ENCODE assay signal across 1 cellular context in genomic region chr11:123381817-123382554, GRCh38.
TF ChIP-seq lines count a peak whose summit lies in the region.

No MANE protein-coding gene starts in this region.

TF ChIP-seq in GM12878, 131 proteins besides CTCF, POLR2A, EP300 and RAD21 (continued from another document and continues in another):
- TF ChIP-seq, protein P1, sequence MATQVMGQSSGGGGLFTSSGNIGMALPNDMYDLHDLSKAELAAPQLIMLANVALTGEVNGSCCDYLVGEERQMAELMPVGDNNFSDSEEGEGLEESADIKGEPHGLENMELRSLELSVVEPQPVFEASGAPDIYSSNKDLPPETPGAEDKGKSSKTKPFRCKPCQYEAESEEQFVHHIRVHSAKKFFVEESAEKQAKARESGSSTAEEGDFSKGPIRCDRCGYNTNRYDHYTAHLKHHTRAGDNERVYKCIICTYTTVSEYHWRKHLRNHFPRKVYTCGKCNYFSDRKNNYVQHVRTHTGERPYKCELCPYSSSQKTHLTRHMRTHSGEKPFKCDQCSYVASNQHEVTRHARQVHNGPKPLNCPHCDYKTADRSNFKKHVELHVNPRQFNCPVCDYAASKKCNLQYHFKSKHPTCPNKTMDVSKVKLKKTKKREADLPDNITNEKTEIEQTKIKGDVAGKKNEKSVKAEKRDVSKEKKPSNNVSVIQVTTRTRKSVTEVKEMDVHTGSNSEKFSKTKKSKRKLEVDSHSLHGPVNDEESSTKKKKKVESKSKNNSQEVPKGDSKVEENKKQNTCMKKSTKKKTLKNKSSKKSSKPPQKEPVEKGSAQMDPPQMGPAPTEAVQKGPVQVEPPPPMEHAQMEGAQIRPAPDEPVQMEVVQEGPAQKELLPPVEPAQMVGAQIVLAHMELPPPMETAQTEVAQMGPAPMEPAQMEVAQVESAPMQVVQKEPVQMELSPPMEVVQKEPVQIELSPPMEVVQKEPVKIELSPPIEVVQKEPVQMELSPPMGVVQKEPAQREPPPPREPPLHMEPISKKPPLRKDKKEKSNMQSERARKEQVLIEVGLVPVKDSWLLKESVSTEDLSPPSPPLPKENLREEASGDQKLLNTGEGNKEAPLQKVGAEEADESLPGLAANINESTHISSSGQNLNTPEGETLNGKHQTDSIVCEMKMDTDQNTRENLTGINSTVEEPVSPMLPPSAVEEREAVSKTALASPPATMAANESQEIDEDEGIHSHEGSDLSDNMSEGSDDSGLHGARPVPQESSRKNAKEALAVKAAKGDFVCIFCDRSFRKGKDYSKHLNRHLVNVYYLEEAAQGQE (IDR thresholded peaks at IDR 0.05; ENCODE audit: low read depth, low read length), result no peak
- TF ChIP-seq ZBTB11 (CRISPR knock-in tag; IDR thresholded peaks at IDR 0.05) (no peak), KDM1A (IDR thresholded peaks at IDR 0.05; ENCODE audit: borderline replicate concordance) (no peak), PAX5 (IDR thresholded peaks at IDR 0.05; ENCODE audit: borderline replicate concordance, low read depth, low read length) (peak; percentile 9), ATF7 (IDR thresholded peaks at IDR 0.05; ENCODE audit: low read depth) (peak; percentile 60; the same call in 1 of the 2 replicates), DPF2 (IDR thresholded peaks at IDR 0.05) (no peak; the same call in 1 of the 2 replicates), PML (IDR thresholded peaks at IDR 0.05; ENCODE audit: low read length) (peak; percentile 66; the same call in 1 of the 2 replicates), TBL1XR1 (IDR thresholded peaks at IDR 0.05; ENCODE audit: low read depth, low read length) (peak; percentile 61; the same call in 1 of the 2 replicates), ZNF274 (IDR thresholded peaks at IDR 0.05; ENCODE audit: insufficient read depth, insufficient read length) (no peak), CREM (IDR thresholded peaks at IDR 0.05; ENCODE audit: low read depth) (peak; percentile 62), RFX5 (IDR thresholded peaks at IDR 0.05; ENCODE audit: low read depth, low read length) (no peak), RCOR1 (conservative IDR thresholded peaks at IDR 0.05; ENCODE audit: low read depth, low read length) (peak; percentile 85; the same call in 1 of the 2 replicates), STAT1 (conservative IDR thresholded peaks at IDR 0.05) (no peak), ZNF622 (IDR thresholded peaks at IDR 0.05) (no peak), BCL3 (IDR thresholded peaks at IDR 0.05; ENCODE audit: borderline replicate concordance, insufficient read depth, low read depth, low read length, poor library complexity, severe bottlenecking) (peak; percentile 93), MTA2 (IDR thresholded peaks at IDR 0.05; ENCODE audit: low read depth) (peak; percentile 93), ZBED1 (IDR thresholded peaks at IDR 0.05; ENCODE audit: borderline replicate concordance) (peak; percentile 82; the same call in 1 of the 2 replicates), NFYA (IDR thresholded peaks at IDR 0.05; ENCODE audit: borderline replicate concordance, low read depth, low read length) (no peak), ZZZ3 (IDR thresholded peaks at IDR 0.05; ENCODE audit: control insufficient read depth, insufficient read length, low read depth) (no peak), KAT2A (conservative IDR thresholded peaks at IDR 0.05; ENCODE audit: control insufficient read depth, low read depth, low read length) (no peak), SIX5 (IDR thresholded peaks at IDR 0.05; ENCODE audit: low read depth, low read length, severe bottlenecking) (no peak), FOXK2 (IDR thresholded peaks at IDR 0.05) (no peak), MEF2B (IDR thresholded peaks at IDR 0.05; ENCODE audit: partially characterized antibody, poor library complexity, severe bottlenecking) (peak; percentile 63), SPI1 (IDR thresholded peaks at IDR 0.05; ENCODE audit: borderline replicate concordance, insufficient read depth, low read depth, low read length) (peak; percentile 60; the same call in 1 of the 2 replicates), YY1 (IDR thresholded peaks at IDR 0.05; ENCODE audit: low read depth, low read length) (no peak), PBX3 (IDR thresholded peaks at IDR 0.05; ENCODE audit: insufficient replicate concordance, low read depth, low read length) (no peak), MXI1 (IDR thresholded peaks at IDR 0.05; ENCODE audit: low read depth, low read length) (no peak), CUX1 (IDR thresholded peaks at IDR 0.05; ENCODE audit: insufficient replicate concordance, low read depth, low read length) (peak; percentile 64)
- TF ChIP-seq, protein P2, sequence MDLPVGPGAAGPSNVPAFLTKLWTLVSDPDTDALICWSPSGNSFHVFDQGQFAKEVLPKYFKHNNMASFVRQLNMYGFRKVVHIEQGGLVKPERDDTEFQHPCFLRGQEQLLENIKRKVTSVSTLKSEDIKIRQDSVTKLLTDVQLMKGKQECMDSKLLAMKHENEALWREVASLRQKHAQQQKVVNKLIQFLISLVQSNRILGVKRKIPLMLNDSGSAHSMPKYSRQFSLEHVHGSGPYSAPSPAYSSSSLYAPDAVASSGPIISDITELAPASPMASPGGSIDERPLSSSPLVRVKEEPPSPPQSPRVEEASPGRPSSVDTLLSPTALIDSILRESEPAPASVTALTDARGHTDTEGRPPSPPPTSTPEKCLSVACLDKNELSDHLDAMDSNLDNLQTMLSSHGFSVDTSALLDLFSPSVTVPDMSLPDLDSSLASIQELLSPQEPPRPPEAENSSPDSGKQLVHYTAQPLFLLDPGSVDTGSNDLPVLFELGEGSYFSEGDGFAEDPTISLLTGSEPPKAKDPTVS (IDR thresholded peaks at IDR 0.05; ENCODE audit: low read depth, low read length), result no peak
- TF ChIP-seq, protein P3, sequence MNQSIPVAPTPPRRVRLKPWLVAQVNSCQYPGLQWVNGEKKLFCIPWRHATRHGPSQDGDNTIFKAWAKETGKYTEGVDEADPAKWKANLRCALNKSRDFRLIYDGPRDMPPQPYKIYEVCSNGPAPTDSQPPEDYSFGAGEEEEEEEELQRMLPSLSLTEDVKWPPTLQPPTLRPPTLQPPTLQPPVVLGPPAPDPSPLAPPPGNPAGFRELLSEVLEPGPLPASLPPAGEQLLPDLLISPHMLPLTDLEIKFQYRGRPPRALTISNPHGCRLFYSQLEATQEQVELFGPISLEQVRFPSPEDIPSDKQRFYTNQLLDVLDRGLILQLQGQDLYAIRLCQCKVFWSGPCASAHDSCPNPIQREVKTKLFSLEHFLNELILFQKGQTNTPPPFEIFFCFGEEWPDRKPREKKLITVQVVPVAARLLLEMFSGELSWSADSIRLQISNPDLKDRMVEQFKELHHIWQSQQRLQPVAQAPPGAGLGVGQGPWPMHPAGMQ (IDR thresholded peaks at IDR 0.05; ENCODE audit: borderline replicate concordance), result no peak
- TF ChIP-seq, protein P4, sequence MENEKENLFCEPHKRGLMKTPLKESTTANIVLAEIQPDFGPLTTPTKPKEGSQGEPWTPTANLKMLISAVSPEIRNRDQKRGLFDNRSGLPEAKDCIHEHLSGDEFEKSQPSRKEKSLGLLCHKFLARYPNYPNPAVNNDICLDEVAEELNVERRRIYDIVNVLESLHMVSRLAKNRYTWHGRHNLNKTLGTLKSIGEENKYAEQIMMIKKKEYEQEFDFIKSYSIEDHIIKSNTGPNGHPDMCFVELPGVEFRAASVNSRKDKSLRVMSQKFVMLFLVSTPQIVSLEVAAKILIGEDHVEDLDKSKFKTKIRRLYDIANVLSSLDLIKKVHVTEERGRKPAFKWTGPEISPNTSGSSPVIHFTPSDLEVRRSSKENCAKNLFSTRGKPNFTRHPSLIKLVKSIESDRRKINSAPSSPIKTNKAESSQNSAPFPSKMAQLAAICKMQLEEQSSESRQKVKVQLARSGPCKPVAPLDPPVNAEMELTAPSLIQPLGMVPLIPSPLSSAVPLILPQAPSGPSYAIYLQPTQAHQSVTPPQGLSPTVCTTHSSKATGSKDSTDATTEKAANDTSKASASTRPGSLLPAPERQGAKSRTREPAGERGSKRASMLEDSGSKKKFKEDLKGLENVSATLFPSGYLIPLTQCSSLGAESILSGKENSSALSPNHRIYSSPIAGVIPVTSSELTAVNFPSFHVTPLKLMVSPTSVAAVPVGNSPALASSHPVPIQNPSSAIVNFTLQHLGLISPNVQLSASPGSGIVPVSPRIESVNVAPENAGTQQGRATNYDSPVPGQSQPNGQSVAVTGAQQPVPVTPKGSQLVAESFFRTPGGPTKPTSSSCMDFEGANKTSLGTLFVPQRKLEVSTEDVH (IDR thresholded peaks at IDR 0.05; ENCODE audit: low read depth, partially characterized antibody), result no peak
- TF ChIP-seq, protein P5, sequence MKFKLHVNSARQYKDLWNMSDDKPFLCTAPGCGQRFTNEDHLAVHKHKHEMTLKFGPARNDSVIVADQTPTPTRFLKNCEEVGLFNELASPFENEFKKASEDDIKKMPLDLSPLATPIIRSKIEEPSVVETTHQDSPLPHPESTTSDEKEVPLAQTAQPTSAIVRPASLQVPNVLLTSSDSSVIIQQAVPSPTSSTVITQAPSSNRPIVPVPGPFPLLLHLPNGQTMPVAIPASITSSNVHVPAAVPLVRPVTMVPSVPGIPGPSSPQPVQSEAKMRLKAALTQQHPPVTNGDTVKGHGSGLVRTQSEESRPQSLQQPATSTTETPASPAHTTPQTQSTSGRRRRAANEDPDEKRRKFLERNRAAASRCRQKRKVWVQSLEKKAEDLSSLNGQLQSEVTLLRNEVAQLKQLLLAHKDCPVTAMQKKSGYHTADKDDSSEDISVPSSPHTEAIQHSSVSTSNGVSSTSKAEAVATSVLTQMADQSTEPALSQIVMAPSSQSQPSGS (IDR thresholded peaks at IDR 0.05; ENCODE audit: low read length), result peak; percentile 96
